In genomic region chr6:27889628-27890315, GRCh38 we compare ENCODE assay signal across 9 cellular contexts. TPM values are rescaled to one million over a fixed set of nuclear protein-coding genes. Genes with fewer than 3 reads are reported as not detected.
DNase-seq lines count a peak whose midpoint lies in the region; ATAC-seq, FAIRE-seq and TF ChIP-seq lines count a peak whose summit lies in the region.
"Had no signal": no experiment of that assay in that cellular context is flagged by ENCODE, and none has a peak within 500 bp of the region (broad histone marks: within the 10 kb centered on the region; RNA-seq: fewer than 3 reads in every experiment).

No MANE protein-coding gene starts in this region.

- H3K9ac ChIP-seq in fibroblast of lung (ENCODE audit: insufficient read depth, low read length) = no peak overlapping the region

- H3K9me3 ChIP-seq in fibroblast of lung (ENCODE audit: control insufficient read depth, insufficient read depth, low read depth, low read length) (no peaks in the 10 kb centered on the region), upper lobe of right lung (no peaks in the 10 kb centered on the region)

- intact Hi-C loops in upper lobe of right lung (cut with DNase I) = loop anchor here (10.0 kb wide), 1 partner anchor 115 kb away; no protein-coding TSS in a partner anchor

- H3K27ac ChIP-seq in fibroblast of lung (ENCODE audit: insufficient read depth, low read length) = peak overlapping the region; percentile 24
- H3K27ac ChIP-seq in upper lobe of right lung = no peak overlapping the region

- H3K4me2 ChIP-seq in fibroblast of lung (ENCODE audit: extremely low read depth, insufficient read depth, low read length) = peak overlapping the region; percentile 61

- H3K27me3 ChIP-seq in fibroblast of lung (ENCODE audit: control insufficient read depth, insufficient read depth, low read length) = no peaks in the 10 kb centered on the region
- H3K27me3 ChIP-seq in upper lobe of right lung = peaks cover 35% of the 10 kb centered on the region

- no peaks in the 10 kb centered on the region for H4K20me1 ChIP-seq in fibroblast of lung (ENCODE audit: control insufficient read depth, extremely low read depth, insufficient read depth, low read length)

- peak; percentile 28 for DNase-seq in stimulated activated CD4-positive, alpha-beta T cell treated with anti-CD3 and anti-CD28 coated beads, Interleukin-15, amount 100 ng/mL, for 24 hours
- no peak for DNase-seq in stimulated activated CD4-positive, alpha-beta T cell treated with anti-CD3 and anti-CD28 coated beads, Interleukin-2, amount 100 ng/mL, for 24 hours
- DNase-seq in RCC 7860 (ENCODE audit: low spot score) (peak; percentile 6), fibroblast of lung (ENCODE audit: low read depth in 2 of 2) (no peak), upper lobe of right lung (no peak), midbrain (lab: John Stamatoyannopoulos, UW) (no peak), SIG-M5 treated with dmso at 0.1 percent for 504 hours (lab: John Stamatoyannopoulos, UW; ENCODE audit: unreplicated experiment) (no peak), epidermal melanocyte (ENCODE audit: insufficient read length, low spot score) (no peak)
- DNase-seq: cerebellar nuclear complex had no signal

- no peaks in the 10 kb centered on the region for H3K79me2 ChIP-seq in fibroblast of lung (ENCODE audit: control insufficient read depth, insufficient read depth, low read length)

- no peaks in the 10 kb centered on the region for H3K36me3 ChIP-seq in fibroblast of lung (ENCODE audit: control insufficient read depth, insufficient read depth, low read length)
- no peaks in the 10 kb centered on the region for H3K36me3 ChIP-seq in upper lobe of right lung

- peak overlapping the region; percentile 85 for H2AFZ ChIP-seq in fibroblast of lung (ENCODE audit: low read length)

- ATAC-seq in upper lobe of right lung = no peak

- H3K4me1 ChIP-seq in fibroblast of lung (ENCODE audit: control insufficient read depth, extremely low read depth, insufficient read depth, low read length) (peaks cover 3% of the 10 kb centered on the region), upper lobe of right lung (peaks cover 22% of the 10 kb centered on the region)

- FAIRE-seq in RCC 7860 (lab: Jason Lieb, UNC) = no peak

- TF ChIP-seq CTCF in fibroblast of lung (conservative IDR thresholded peaks at IDR 0.05 in 1 of 2, IDR thresholded peaks at IDR 0.05 in 1 of 2; ENCODE audit: low read depth in 1 of 2, low read length in 2 of 2) (no peak), upper lobe of right lung (IDR thresholded peaks at IDR 0.05) (no peak)

- H3K4me3 ChIP-seq in fibroblast of lung (replicated peaks in 1 of 4; ENCODE audit: control extremely low read depth in 1 of 4, insufficient read depth in 1 of 4, low read depth in 3 of 4, low read length in 4 of 4) (peak overlapping the region; percentile 49 to 98 (median 56)), upper lobe of right lung (peak overlapping the region; percentile 22)

RNA-seq across cellular contexts. Expression of gene OR2B2, which starts 22.4 kb away (rescaled TPM):
- total RNA-seq in fibroblast of lung (not detected in 2 replicates), upper lobe of right lung (not detected)
- polyA plus RNA-seq in fibroblast of lung = not detected in 2 replicates
- polyA plus RNA-seq in fibroblast of lung (2012) = not detected in 2 replicates
- polyA minus RNA-seq in fibroblast of lung (ENCODE audit: low replicate concordance) = not detected in 2 replicates

Comparison
In these comparisons a context has a peak if more than half of its experiments do, and no peak if none do; other contexts are left out.
1. DNase-seq: peak in stimulated activated CD4-positive, alpha-beta T cell treated with anti-CD3 and anti-CD28 coated beads, Interleukin-15, amount 100 ng/mL, for 24 hours (single experiment) and RCC 7860 (single experiment); none in stimulated activated CD4-positive, alpha-beta T cell treated with anti-CD3 and anti-CD28 coated beads, Interleukin-2, amount 100 ng/mL, for 24 hours (0 of 2), fibroblast of lung (0 of 2), upper lobe of right lung (single experiment), midbrain (single experiment), SIG-M5 treated with dmso at 0.1 percent for 504 hours (single experiment) and epidermal melanocyte (single experiment).